ENCODE assay signal across 21 cellular contexts in genomic region chr1:77037990-77038389, GRCh38.
DNase-seq lines count a peak whose midpoint lies in the region; ATAC-seq and TF ChIP-seq lines count a peak whose summit lies in the region.
"Had no signal": no experiment of that assay in that cellular context is flagged by ENCODE, and none has a peak within 500 bp of the region (broad histone marks: within the 10 kb centered on the region; RNA-seq: fewer than 3 reads in every experiment).

No MANE protein-coding gene starts in this region.

- no peaks in the 10 kb centered on the region for H4K20me1 ChIP-seq in neural cell (ENCODE audit: insufficient read depth)

- H3K4me3 ChIP-seq in neural cell (ENCODE audit: low read length) (no peak overlapping the region), gastroesophageal sphincter (no peak overlapping the region)
- H3K4me3 ChIP-seq: SJCRH30 had no signal

- H3K27ac Mint-ChIP-seq in naive thymus-derived CD8-positive, alpha-beta T cell: no peak overlapping the region
- H3K27ac Mint-ChIP-seq: CD4-positive, alpha-beta T cell; IgD-negative memory B cell had no signal

- no peak for TF ChIP-seq EP300 in neural cell (conservative IDR thresholded peaks at IDR 0.05; ENCODE audit: poor library complexity, severe bottlenecking)
- TF ChIP-seq EP300 in gastroesophageal sphincter (IDR thresholded peaks at IDR 0.05): no peak

- no peaks in the 10 kb centered on the region for H3K27me3 ChIP-seq in neural cell (ENCODE audit: insufficient read depth, low read depth, low read length)
- no peaks in the 10 kb centered on the region for H3K27me3 ChIP-seq in gastroesophageal sphincter
- H3K27me3 ChIP-seq: SJCRH30 had no signal

- H3K27ac ChIP-seq in caudate nucleus (ENCODE audit: low read depth, low read length): peak overlapping the region; percentile 64
- peak overlapping the region; percentile 7 for H3K27ac ChIP-seq in neural cell (ENCODE audit: low read length)
- H3K27ac ChIP-seq in gastroesophageal sphincter: no peak overlapping the region
- H3K27ac ChIP-seq: SJCRH30 had no signal

- H2AFZ ChIP-seq in neural cell (ENCODE audit: low read depth, low read length): no peak overlapping the region

- H3K36me3 ChIP-seq in neural cell (ENCODE audit: insufficient read depth, low read length): no peaks in the 10 kb centered on the region
- no peaks in the 10 kb centered on the region for H3K36me3 ChIP-seq in gastroesophageal sphincter
- H3K36me3 ChIP-seq: SJCRH30 had no signal

- H3K9me3 ChIP-seq in neural cell (ENCODE audit: low read length) (peaks cover 6% of the 10 kb centered on the region), gastroesophageal sphincter (no peaks in the 10 kb centered on the region)
- H3K9me3 ChIP-seq: Caco-2, SJCRH30 had no signal

- WGBS in gastroesophageal sphincter (ENCODE audit: low coverage in 1 of 2), 2 donors: 56 to 60% methylated on average over 1 to 2 of the region's 2 CpGs

- H3K4me2 ChIP-seq in neural cell (ENCODE audit: low read length): no peak overlapping the region

- H3K27me3 Mint-ChIP-seq in naive thymus-derived CD8-positive, alpha-beta T cell: peaks cover 6 to 15% (median 9%) of the 10 kb centered on the region in 5 donors
- H3K27me3 Mint-ChIP-seq: IgD-negative memory B cell had no signal

- no peaks in the 10 kb centered on the region for H3K9me2 ChIP-seq in neural cell (ENCODE audit: insufficient read depth, low read length)

- H3K36me3 Mint-ChIP-seq in naive thymus-derived CD8-positive, alpha-beta T cell: peaks cover 0 to 5% (median 0%) of the 10 kb centered on the region in 3 donors
- H3K36me3 Mint-ChIP-seq: IgD-negative memory B cell had no signal

- no peak for TF ChIP-seq POLR2A in gastroesophageal sphincter (IDR thresholded peaks at IDR 0.05)

- TF ChIP-seq CTCF in neural cell (IDR thresholded peaks at IDR 0.05; ENCODE audit: poor library complexity, severe bottlenecking) (no peak), gastroesophageal sphincter (IDR thresholded peaks at IDR 0.05) (no peak)

- ATAC-seq in gastroesophageal sphincter: no peak
- ATAC-seq in naive thymus-derived CD8-positive, alpha-beta T cell: no peak
- ATAC-seq: HCT116 had no signal

- no peaks in the 10 kb centered on the region for H3K4me1 Mint-ChIP-seq in naive thymus-derived CD8-positive, alpha-beta T cell

- no peaks in the 10 kb centered on the region for H3K79me2 ChIP-seq in neural cell (replicated peaks; ENCODE audit: insufficient read depth, low read length)

- DNase-seq in stimulated activated CD4-positive, alpha-beta T cell treated with anti-CD3 and anti-CD28 coated beads, Interleukin-1b, Interleukin-23, amount 100 ng/mL, for 48 hours: peak; percentile 2
- no peak for DNase-seq in stimulated activated CD4-positive, alpha-beta T cell treated with anti-CD3 and anti-CD28 coated beads, Interleukin-4, amount 100 ng/mL, for 4 hours
- DNase-seq in caudate nucleus (lab: John Stamatoyannopoulos, UW) (peak in 34 of 61 donors; percentile 6 to 89 (median 37)), GM19240 (ENCODE audit: insufficient read length, low spot score) (no peak), NAMALWA (ENCODE audit: low spot score) (no peak)
- DNase-seq in naive thymus-derived CD8-positive, alpha-beta T cell: no peak
- DNase-seq: Caco-2; CD4-positive, alpha-beta T cell; DMS153; GDM1; GOT3; Karpas-422; MM.1S; NCI-H1105; NCI-H2081 treated with DMSO at 0.1 percent for 48 hours; NCI-H510A treated with DMSO at 0.1 percent for 48 hours; SJCRH30 had no signal

- POLR2A ChIA-PET in naive thymus-derived CD8-positive, alpha-beta T cell (lab: Charles Lee): no interaction called here

- H3K4me3 Mint-ChIP-seq in naive thymus-derived CD8-positive, alpha-beta T cell: no peak overlapping the region
- H3K4me3 Mint-ChIP-seq: CD4-positive, alpha-beta T cell; IgD-negative memory B cell had no signal

- H3K9me3 Mint-ChIP-seq in naive thymus-derived CD8-positive, alpha-beta T cell: peaks cover 0 to 18% (median 6%) of the 10 kb centered on the region in 9 donors

- no peaks in the 10 kb centered on the region for H3F3A ChIP-seq in neural cell (ENCODE audit: insufficient read depth, low read length, poor library complexity, severe bottlenecking)

- peaks cover 0 to 4% (median 0%) of the 10 kb centered on the region in 3 donors for H3K4me1 ChIP-seq in gastroesophageal sphincter
- H3K4me1 ChIP-seq: Caco-2, SJCRH30 had no signal

- H3K9ac ChIP-seq in neural cell (ENCODE audit: low read length): no peak overlapping the region

- no peak for TF ChIP-seq RAD21 in neural cell (conservative IDR thresholded peaks at IDR 0.05)

TF ChIP-seq in neural cell, 6 proteins besides CTCF, POLR2A, EP300 and RAD21:
- no peak for TF ChIP-seq EZH2 (IDR thresholded peaks at IDR 0.05; ENCODE audit: borderline replicate concordance, insufficient read depth, low read length, poor library complexity, severe bottlenecking)
- TF ChIP-seq POLR2AphosphoS5 (IDR thresholded peaks at IDR 0.05): peak; percentile 12

Comparison
In these comparisons a context has a peak if more than half of its experiments do, and no peak if none do; other contexts are left out.
1. DNase-seq: peak in stimulated activated CD4-positive, alpha-beta T cell treated with anti-CD3 and anti-CD28 coated beads, Interleukin-1b, Interleukin-23, amount 100 ng/mL, for 48 hours (single experiment) and caudate nucleus (34 of 61); none in stimulated activated CD4-positive, alpha-beta T cell treated with anti-CD3 and anti-CD28 coated beads, Interleukin-4, amount 100 ng/mL, for 4 hours (0 of 2), naive thymus-derived CD8-positive, alpha-beta T cell (0 of 10), GM19240 (single experiment) and NAMALWA (single experiment).
2. H3K27ac ChIP-seq: peak in caudate nucleus (single experiment) and neural cell (single experiment); none in gastroesophageal sphincter (0 of 4).